19 cellular contexts compared by ENCODE assay signal in genomic region chr12:120061815-120062214, GRCh38.
"Had no signal": no experiment of that assay in that cellular context is flagged by ENCODE, and none has a peak within 500 bp of the region (broad histone marks: within the 10 kb centered on the region; RNA-seq: fewer than 3 reads in every experiment).

No MANE protein-coding gene starts in this region.

- H3K9me3 ChIP-seq: pancreas, thoracic aorta, upper lobe of left lung had no signal

- H3K9me3 Mint-ChIP-seq: activated T-helper 1 cell treated with anti-CD3 and anti-CD28 coated beads, Interleukin-12 subunit alpha, Interleukin-12 subunit beta, Interleukin-2, Interleukin-4 antibody, amounts not matched to agents 30 ng/mL and 10 ng/mL and 1 ng/mL, durations not matched to agents 14 hours and 24 hours and 36 hours; endodermal cell; naive thymus-derived CD8-positive, alpha-beta T cell; stimulated activated memory B cell treated with anti-CD40 and anti-IgM and Interleukin-4, amounts not matched to agents 10 μg/mL and 1 μg/mL and 100 μg/mL, for 72 hours had no signal

- H3K4me1 ChIP-seq: pancreas, upper lobe of left lung had no signal

- H3K4me3 Mint-ChIP-seq: activated T-helper 1 cell treated with anti-CD3 and anti-CD28 coated beads, Interleukin-12 subunit alpha, Interleukin-12 subunit beta, Interleukin-2, Interleukin-4 antibody, amounts not matched to agents 30 ng/mL and 10 ng/mL and 1 ng/mL, durations not matched to agents 14 hours and 24 hours and 36 hours; endodermal cell; naive thymus-derived CD8-positive, alpha-beta T cell; stimulated activated memory B cell treated with anti-CD40 and anti-IgM and Interleukin-4, amounts not matched to agents 10 μg/mL and 1 μg/mL and 100 μg/mL, for 72 hours had no signal

- H3K4me2 ChIP-seq: smooth muscle cell had no signal

- ATAC-seq: left ventricle myocardium superior; naive thymus-derived CD8-positive, alpha-beta T cell; pancreas; sciatic nerve; stimulated activated memory B cell treated with anti-CD40 and anti-IgM and Interleukin-4, amounts not matched to agents 10 μg/mL and 1 μg/mL and 100 μg/mL, for 72 hours had no signal

- H3K27me3 ChIP-seq: cardiac muscle cell, pancreas, upper lobe of left lung had no signal

- H3K4me3 ChIP-seq: cardiac muscle cell, pancreas, smooth muscle cell, thoracic aorta, upper lobe of left lung had no signal

- H3K27ac ChIP-seq: cardiac muscle cell, epithelial cell of prostate, pancreas, thoracic aorta, upper lobe of left lung had no signal

- DNase-seq: activated CD4-positive, alpha-beta T cell treated with anti-CD3 and anti-CD28 coated beads, Interleukin-2, amount 50 U/mL, for 4 hours; activated naive CD4-positive, alpha-beta T cell; endodermal cell; kidney glomerular epithelial cell; left ventricle myocardium superior; mesendoderm; naive thymus-derived CD8-positive, alpha-beta T cell; pancreas; stimulated activated CD4-positive, alpha-beta T cell treated with anti-CD3 and anti-CD28 coated beads, Interleukin-4, amount 100 ng/mL, for 1 hour; T-helper 1 cell; T-helper 9 cell; upper lobe of left lung had no signal

- H3K27me3 Mint-ChIP-seq: naive thymus-derived CD8-positive, alpha-beta T cell; stimulated activated memory B cell treated with anti-CD40 and anti-IgM and Interleukin-4, amounts not matched to agents 10 μg/mL and 1 μg/mL and 100 μg/mL, for 72 hours had no signal

- H3K27ac Mint-ChIP-seq: activated T-helper 1 cell treated with anti-CD3 and anti-CD28 coated beads, Interleukin-12 subunit alpha, Interleukin-12 subunit beta, Interleukin-2, Interleukin-4 antibody, amounts not matched to agents 30 ng/mL and 10 ng/mL and 1 ng/mL, durations not matched to agents 14 hours and 24 hours and 36 hours; endodermal cell had no signal

- H3K36me3 ChIP-seq: cardiac muscle cell, pancreas, thoracic aorta, upper lobe of left lung had no signal

- H3K4me1 Mint-ChIP-seq: stimulated activated memory B cell treated with anti-CD40 and anti-IgM and Interleukin-4, amounts not matched to agents 10 μg/mL and 1 μg/mL and 100 μg/mL, for 72 hours had no signal
